Comparison of ENCODE assay signal across 8 cellular contexts in genomic region chr5:157603333-157604190, GRCh38. TPM values are rescaled to one million over a fixed set of nuclear protein-coding genes. Genes with fewer than 3 reads are reported as not detected.
DNase-seq lines count a peak whose midpoint lies in the region; ATAC-seq, FAIRE-seq and TF ChIP-seq lines count a peak whose summit lies in the region.

No MANE protein-coding gene starts in this region.

- peak; percentile 57 for ATAC-seq in activated naive CD8-positive, alpha-beta T cell treated with anti-CD3 and anti-CD28 coated beads, Interleukin-2, amount 50 U/mL, for 24 hours

- peak overlapping the region; percentile 39 for H3K4me3 Mint-ChIP-seq in activated naive CD8-positive, alpha-beta T cell treated with anti-CD3 and anti-CD28 coated beads, Interleukin-2, amount 50 U/mL, for 24 hours

- H3K4me3 ChIP-seq in ACC112 (ENCODE audit: low read depth, low read length): peak overlapping the region; percentile 52; the same call in 1 of the 2 replicates

- TF ChIP-seq POLR2A in H54 (IDR thresholded peaks at IDR 0.05; ENCODE audit: low read depth, low read length): no peak

- H3K9me3 Mint-ChIP-seq in activated naive CD8-positive, alpha-beta T cell treated with anti-CD3 and anti-CD28 coated beads, Interleukin-2, amount 50 U/mL, for 24 hours: peaks cover 11% of the 10 kb centered on the region

- no peaks in the 10 kb centered on the region for H3K79me2 ChIP-seq in ACC112 (ENCODE audit: control insufficient read depth, insufficient read depth, low read length, unreplicated experiment)

- H3K36me3 Mint-ChIP-seq in activated naive CD8-positive, alpha-beta T cell treated with anti-CD3 and anti-CD28 coated beads, Interleukin-2, amount 50 U/mL, for 24 hours (ENCODE audit: low read depth): no peaks in the 10 kb centered on the region

- H3K27ac ChIP-seq in ACC112 (ENCODE audit: low read depth, low read length): peak overlapping the region; percentile 86

- no peaks in the 10 kb centered on the region for H3K36me3 ChIP-seq in ACC112 (ENCODE audit: insufficient read depth, low read length)

- DNase-seq in H54 (ENCODE audit: insufficient read length, low spot score) (peak; percentile 53), SKM-1 treated with dmso at 0.1 percent for 144 hours (lab: John Stamatoyannopoulos, UW; ENCODE audit: unreplicated experiment) (peak; percentile 84), retina (peak; percentile 21), GM19240 (ENCODE audit: insufficient read length, low spot score) (no peak), SK-N-DZ (ENCODE audit: low spot score) (no peak), cerebellar nuclear complex (lab: John Stamatoyannopoulos, UW) (no peak)
- DNase-seq in activated naive CD8-positive, alpha-beta T cell treated with anti-CD3 and anti-CD28 coated beads, Interleukin-2, amount 50 U/mL, for 24 hours: peak; percentile 49

- peaks cover 3% of the 10 kb centered on the region for H3K27me3 Mint-ChIP-seq in activated naive CD8-positive, alpha-beta T cell treated with anti-CD3 and anti-CD28 coated beads, Interleukin-2, amount 50 U/mL, for 24 hours

- peaks cover 38% of the 10 kb centered on the region for H3K4me1 ChIP-seq in ACC112 (ENCODE audit: control insufficient read depth, insufficient read depth, low read length, unreplicated experiment)

- peak overlapping the region; percentile 5 for H2AFZ ChIP-seq in ACC112 (ENCODE audit: low read length, unreplicated experiment)

- FAIRE-seq in H54 (lab: Jason Lieb, UNC): peak; percentile 94

- H3K27me3 ChIP-seq in ACC112 (ENCODE audit: insufficient read depth, low read length): no peaks in the 10 kb centered on the region

- H3K4me1 Mint-ChIP-seq in activated naive CD8-positive, alpha-beta T cell treated with anti-CD3 and anti-CD28 coated beads, Interleukin-2, amount 50 U/mL, for 24 hours: peaks cover 90% of the 10 kb centered on the region

- peak overlapping the region; percentile 90 for H3K27ac Mint-ChIP-seq in activated naive CD8-positive, alpha-beta T cell treated with anti-CD3 and anti-CD28 coated beads, Interleukin-2, amount 50 U/mL, for 24 hours

RNA-seq across cellular contexts. Expression of gene ADAM19, which starts 28.0 kb away (rescaled TPM):
- 2.9 and 3.9 TPM in 2 replicates for polyA plus RNA-seq in SK-N-DZ (2014; cell fraction: cytosol; rRNA removed)
- 2.2 and 2.9 TPM in 2 replicates for polyA plus RNA-seq in SK-N-DZ (2014; cell fraction: nucleus; rRNA removed)

RNA-seq across cellular contexts. Expression of gene SOX30, which starts 48.7 kb away (rescaled TPM):
- not detected in 2 replicates for polyA plus RNA-seq in SK-N-DZ (2014; cell fraction: cytosol; rRNA removed)
- not detected in 2 replicates for polyA plus RNA-seq in SK-N-DZ (2014; cell fraction: nucleus; rRNA removed)

Comparison
In these comparisons a context has a peak if more than half of its experiments do, and no peak if none do; other contexts are left out.
1. DNase-seq: peak in H54 (single experiment), SKM-1 treated with dmso at 0.1 percent for 144 hours (single experiment), activated naive CD8-positive, alpha-beta T cell treated with anti-CD3 and anti-CD28 coated beads, Interleukin-2, amount 50 U/mL, for 24 hours (single experiment) and retina (single experiment); none in GM19240 (single experiment), SK-N-DZ (single experiment) and cerebellar nuclear complex (0 of 2).